8 cellular contexts compared by ENCODE assay signal in the genomic region with DNA sequence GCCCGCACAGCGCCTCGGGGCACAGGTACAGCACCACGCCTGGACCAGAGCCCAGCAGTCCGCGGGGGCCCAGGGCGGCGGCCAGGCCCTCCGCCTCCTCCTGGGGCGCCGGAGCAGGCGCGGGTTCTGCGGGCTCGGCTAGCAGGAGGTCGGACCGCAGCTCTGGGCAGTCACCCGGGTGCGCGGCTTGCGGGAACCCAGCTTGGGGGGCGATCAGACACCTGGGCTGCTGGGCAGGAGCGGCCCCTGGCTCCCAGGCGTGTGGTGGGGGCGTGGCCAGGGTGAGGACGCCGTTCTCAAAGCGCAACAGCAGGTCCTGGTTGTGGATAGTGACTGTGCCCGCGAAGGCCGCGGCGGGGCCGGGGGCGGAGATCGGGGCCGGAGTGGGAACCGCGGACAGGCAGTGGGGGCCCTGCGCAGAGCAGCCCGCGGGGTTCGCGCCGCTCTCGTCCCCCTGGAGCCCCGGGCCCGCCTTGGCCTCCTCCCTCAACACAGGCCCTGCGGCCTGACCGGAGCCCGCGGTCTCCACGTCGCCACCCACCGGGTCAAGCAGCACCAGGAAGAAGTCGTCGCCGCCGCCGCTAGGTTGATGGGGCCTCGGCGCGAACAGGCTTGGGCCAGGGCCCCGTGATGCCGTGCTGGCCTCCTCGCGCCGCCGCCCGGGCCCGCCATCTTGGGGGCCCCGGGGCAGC. TPM values are rescaled to one million over a fixed set of nuclear protein-coding genes. Genes with fewer than 3 reads are reported as not detected.
DNase-seq lines count a peak whose midpoint lies in the region; ATAC-seq and TF ChIP-seq lines count a peak whose summit lies in the region.
"Not testable (repeated sequence)": the region's sequence is repeated elsewhere in the genome, so short reads cannot be mapped to it uniquely, and the experiment has no call there.

No MANE protein-coding gene starts in this region.

- not testable (repeated sequence) for H3K4me3 ChIP-seq in endocrine pancreas (ENCODE audit: control insufficient read depth, insufficient read depth, low read length)
- peak overlapping the region; percentile 36 to 57 (median 51) for H3K4me3 ChIP-seq in right lobe of liver

- not testable (repeated sequence) for H3K36me3 Mint-ChIP-seq in activated T-cell treated with anti-CD3 and anti-CD28 coated beads, Interleukin-2, amount 50 U/mL, for 4 hours (ENCODE audit: insufficient read depth)

- not testable (repeated sequence) for H3K27me3 Mint-ChIP-seq in activated T-cell treated with anti-CD3 and anti-CD28 coated beads, Interleukin-2, amount 50 U/mL, for 4 hours (ENCODE audit: low read depth)

- H3K36me3 ChIP-seq in endocrine pancreas (ENCODE audit: control insufficient read depth, insufficient read depth, low read length); right lobe of liver: not testable (repeated sequence)

- peaks cover 10% of the 10 kb centered on the region for H3K4me1 ChIP-seq in endocrine pancreas (ENCODE audit: control insufficient read depth, insufficient read depth, low read length)
- H3K4me1 ChIP-seq in right lobe of liver: not testable (repeated sequence)

- not testable (repeated sequence) for H3K9me3 Mint-ChIP-seq in activated T-cell treated with anti-CD3 and anti-CD28 coated beads, Interleukin-2, amount 50 U/mL, for 4 hours

- DNase-seq in D341Med (ENCODE audit: low spot score) (peak; percentile 39), NCI-H748 (lab: John Stamatoyannopoulos, UW; ENCODE audit: unreplicated experiment) (peak; percentile 48), right lobe of liver (peak; percentile 43 to 64 (median 62))
- DNase-seq in activated T-cell treated with anti-CD3 and anti-CD28 coated beads, Interleukin-2, amount 50 U/mL, for 4 hours: not testable (repeated sequence)
- peak; percentile 32 for DNase-seq in stimulated activated CD8-positive, alpha-beta memory T cell treated with anti-CD3 and anti-CD28 coated beads, Interleukin-4, amount 100 ng/mL, for 48 hours

- H3K27me3 ChIP-seq in endocrine pancreas (ENCODE audit: control insufficient read depth, insufficient read depth, low read length); right lobe of liver: not testable (repeated sequence)

- WGBS in right lobe of liver (ENCODE audit: insufficient coverage, low coverage, low lambda C conversion rate, missing lambda C conversion rate): no CpG with 5 or more reads among the region's 72 CpGs

- H3K4me1 Mint-ChIP-seq in activated T-cell treated with anti-CD3 and anti-CD28 coated beads, Interleukin-2, amount 50 U/mL, for 4 hours (ENCODE audit: low read depth): peaks cover 34% of the 10 kb centered on the region

- not testable (repeated sequence) for TF ChIP-seq POLR2A in right lobe of liver (IDR thresholded peaks at IDR 0.05)

- TF ChIP-seq CTCF in right lobe of liver (IDR thresholded peaks at IDR 0.05): not testable (repeated sequence)

- peak overlapping the region; percentile 73 to 77 (median 76) for H3K27ac ChIP-seq in right lobe of liver

- peak; percentile 67 for ATAC-seq in GM21360 (IDR thresholded peaks at IDR 0.05; ENCODE audit: unreplicated experiment)
- ATAC-seq in HG03108 (IDR thresholded peaks at IDR 0.05; ENCODE audit: unreplicated experiment): peak; percentile 82
- ATAC-seq in activated T-cell treated with anti-CD3 and anti-CD28 coated beads, Interleukin-2, amount 50 U/mL, for 4 hours: peak; percentile 80 to 83
- peak; percentile 81 to 90 (median 89) for ATAC-seq in right lobe of liver

- peak overlapping the region; percentile 45 for H3K4me3 Mint-ChIP-seq in activated T-cell treated with anti-CD3 and anti-CD28 coated beads, Interleukin-2, amount 50 U/mL, for 4 hours

- not testable (repeated sequence) for H3K9me3 ChIP-seq in endocrine pancreas (ENCODE audit: control insufficient read depth, low read length); right lobe of liver

- intact Hi-C loops in right lobe of liver (cut with DNase I): not testable (repeated sequence)

- peak overlapping the region; percentile 51 for H3K9ac ChIP-seq in endocrine pancreas (ENCODE audit: control insufficient read depth, insufficient read depth, low read length)

RNA-seq across cellular contexts. Expression of gene ZXDA, which starts 0.5 kb away (rescaled TPM):
- total RNA-seq in activated T-cell treated with anti-CD3 and anti-CD28 coated beads, Interleukin-2, amount 50 U/mL, for 4 hours: 1 to 10 TPM; 3.8 to 4.3 (median 3.8) TPM
- 1 to 10 TPM; 1.3 to 2.2 (median 1.7) TPM for total RNA-seq in right lobe of liver
